In genomic region chr10:110010076-110011069, GRCh38 we compare ENCODE assay signal across 8 cellular contexts. TPM values are rescaled to one million over a fixed set of nuclear protein-coding genes. Genes with fewer than 3 reads are reported as not detected.
A peak's percentile ranks its signal among the peaks of the same experiment; 100 is the strongest.
DNase-seq lines count a peak whose midpoint lies in the region; ATAC-seq and TF ChIP-seq lines count a peak whose summit lies in the region.

No MANE protein-coding gene starts in this region.

- peak overlapping the region in 8 of 10 donors; percentile 6 to 99 (median 96) for H3K4me3 ChIP-seq in heart right ventricle
- H3K4me3 ChIP-seq in HUES64 (ENCODE audit: low read length) = peak overlapping the region; percentile 89; the same call in 1 of the 2 replicates
- H3K4me3 ChIP-seq in mesodermal cell (ENCODE audit: extremely low read depth, insufficient read depth, low read length, poor library complexity, severe bottlenecking) = peak overlapping the region; percentile 91

- no peak for DNase-seq in heart right ventricle
- DNase-seq in left ventricle myocardium superior = no peak
- DNase-seq in NCI-H128 (lab: John Stamatoyannopoulos, UW; ENCODE audit: unreplicated experiment) = no peak
- no peak for DNase-seq in amniotic stem cell (lab: John Stamatoyannopoulos, UW)
- DNase-seq in LoVo (ENCODE audit: low spot score) = no peak

- H3K9me3 ChIP-seq in heart right ventricle = no peaks in the 10 kb centered on the region
- H3K9me3 ChIP-seq in HUES64 (ENCODE audit: insufficient read depth, low read depth, low read length) = no peaks in the 10 kb centered on the region
- H3K9me3 ChIP-seq in mesodermal cell (ENCODE audit: control insufficient read depth, low read length) = no peaks in the 10 kb centered on the region

- no peak for TF ChIP-seq CTCF in heart right ventricle (IDR thresholded peaks at IDR 0.05)

- H3K4me3 Mint-ChIP-seq in activated T-helper 17 cell treated with anti-CD3 and anti-CD28 coated beads, Interleukin-2, amount 50 U/mL, for 72 hours = no peak overlapping the region

- H3K27me3 Mint-ChIP-seq in activated T-helper 17 cell treated with anti-CD3 and anti-CD28 coated beads, Interleukin-2, amount 50 U/mL, for 72 hours = no peaks in the 10 kb centered on the region

- peak overlapping the region in 8 of 10 donors; percentile 19 to 99 (median 97) for H3K27ac ChIP-seq in heart right ventricle
- H3K27ac ChIP-seq in HUES64 (ENCODE audit: low read depth, low read length) = no peak overlapping the region
- H3K27ac ChIP-seq in mesodermal cell (ENCODE audit: low read depth, low read length, severe bottlenecking) = no peak overlapping the region

- H3K9me3 Mint-ChIP-seq in activated T-helper 17 cell treated with anti-CD3 and anti-CD28 coated beads, Interleukin-2, amount 50 U/mL, for 72 hours = no peaks in the 10 kb centered on the region

- H3K36me3 ChIP-seq in heart right ventricle (no peaks in the 10 kb centered on the region), HUES64 (ENCODE audit: insufficient read depth, low read length) (no peaks in the 10 kb centered on the region), mesodermal cell (ENCODE audit: control insufficient read depth, insufficient read depth, low read length) (peaks cover 8% of the 10 kb centered on the region)

- WGBS in heart right ventricle, 2 donors = 46 to 56% methylated on average over 4 of the region's 4 CpGs
- WGBS in HUES64 = 76% methylated on average over 4 of the region's 4 CpGs
- 78 to 100% methylated on average over 1 to 3 of the region's 4 CpGs for WGBS in mesodermal cell (ENCODE audit: insufficient coverage in 2 of 2), 2 experiments

- ATAC-seq in heart right ventricle (no peak), left ventricle myocardium superior (no peak)
- peak; percentile 76 for ATAC-seq in activated T-helper 17 cell treated with anti-CD3 and anti-CD28 coated beads, Interleukin-2, amount 50 U/mL, for 72 hours (replicated peaks)

- H3K27ac Mint-ChIP-seq in activated T-helper 17 cell treated with anti-CD3 and anti-CD28 coated beads, Interleukin-2, amount 50 U/mL, for 72 hours = peak overlapping the region; percentile 79

- intact Hi-C loops in heart right ventricle (cut with DNase I) (loop anchor here in 3 of 10 donors (5.0 to 10.0 kb wide), 3 partner anchors 64 to 126 kb away; no protein-coding TSS in a partner anchor), left ventricle myocardium superior (cut with micrococcal nuclease) (no loop called here)

- no peaks in the 10 kb centered on the region for H3K27me3 ChIP-seq in heart right ventricle
- H3K27me3 ChIP-seq in HUES64 (ENCODE audit: insufficient read depth, low read length) = peaks cover 8% of the 10 kb centered on the region

- H3K36me3 Mint-ChIP-seq in activated T-helper 17 cell treated with anti-CD3 and anti-CD28 coated beads, Interleukin-2, amount 50 U/mL, for 72 hours (ENCODE audit: low read depth) = peaks cover 5% of the 10 kb centered on the region

- peaks cover 10% of the 10 kb centered on the region for H3K4me1 Mint-ChIP-seq in activated T-helper 17 cell treated with anti-CD3 and anti-CD28 coated beads, Interleukin-2, amount 50 U/mL, for 72 hours

- H3K4me1 ChIP-seq in heart right ventricle (peaks cover 0 to 85% (median 69%) of the 10 kb centered on the region in 9 donors), HUES64 (ENCODE audit: insufficient read depth, low read length) (peaks cover 65% of the 10 kb centered on the region), mesodermal cell (ENCODE audit: control insufficient read depth, insufficient read depth, low read length, poor library complexity, severe bottlenecking) (peaks cover 17% of the 10 kb centered on the region)

- H3K9ac ChIP-seq in HUES64 (ENCODE audit: low read depth, low read length) = no peak overlapping the region

RNA-seq across cellular contexts. Expression of gene ADD3, which starts 2.6 kb away (rescaled TPM):
- total RNA-seq in heart right ventricle (100 to 1,000 TPM in 2 of 10 donors, 10 to 100 TPM in 8; 62.5 to 106 (median 89.5) TPM), left ventricle myocardium superior (117 TPM)
- 10 to 100 TPM; 28.0 to 63.2 TPM for polyA plus RNA-seq in heart right ventricle
- polyA plus RNA-seq in HUES64 (2013, experiment 1 of 2) = 54.8 TPM
- polyA plus RNA-seq in HUES64 (2013, experiment 2 of 2) = 75.1 TPM
- total RNA-seq in activated T-helper 17 cell treated with anti-CD3 and anti-CD28 coated beads, Interleukin-2, amount 50 U/mL, for 72 hours = 100 to 1,000 TPM; 115 to 119 TPM
- polyA plus RNA-seq in mesodermal cell (2013, experiment 1 of 2) = 124 TPM
- 155 TPM for polyA plus RNA-seq in mesodermal cell (2013, experiment 2 of 2)

Comparison
In these comparisons a context has a peak if more than half of its experiments do, and no peak if none do; other contexts are left out.
1. H3K27ac ChIP-seq: peak in heart right ventricle (8 of 10); none in HUES64 (single experiment) and mesodermal cell (single experiment).
2. Peak in every context shown above with its lines, with median percentiles within 50 percentile points of each other: H3K4me3 ChIP-seq.